In genomic region chr11:95108671-95109551, GRCh38 we compare ENCODE assay signal across 12 cellular contexts. TPM values are rescaled to one million over a fixed set of nuclear protein-coding genes. Genes with fewer than 3 reads are reported as not detected.
A peak's percentile ranks its signal among the peaks of the same experiment; 100 is the strongest.
DNase-seq lines count a peak whose midpoint lies in the region; ATAC-seq and TF ChIP-seq lines count a peak whose summit lies in the region.
"Had no signal": no experiment of that assay in that cellular context is flagged by ENCODE, and none has a peak within 500 bp of the region (broad histone marks: within the 10 kb centered on the region; RNA-seq: fewer than 3 reads in every experiment).

No MANE protein-coding gene starts in this region.

- H3K27me3 ChIP-seq in lung (ENCODE audit: control insufficient read depth, insufficient read depth), result no peaks in the 10 kb centered on the region
- H3K27me3 ChIP-seq: MG63 had no signal

- peaks cover 38% of the 10 kb centered on the region for H3K4me1 Mint-ChIP-seq in type B pancreatic cell (ENCODE audit: unreplicated experiment)

- no peaks in the 10 kb centered on the region for H3K36me3 ChIP-seq in lung (ENCODE audit: control insufficient read depth in 2 of 2, insufficient read depth in 2 of 2, low read length in 2 of 2)
- H3K36me3 ChIP-seq: MG63 had no signal

- peak overlapping the region; percentile 92 for H3K27ac Mint-ChIP-seq in type B pancreatic cell
- H3K27ac Mint-ChIP-seq: activated naive CD4-positive, alpha-beta T cell treated with anti-CD3 and anti-CD28 coated beads, Interleukin-2, amount 50 U/mL, for 24 hours had no signal

- no peaks in the 10 kb centered on the region for H3K27me3 Mint-ChIP-seq in type B pancreatic cell
- H3K27me3 Mint-ChIP-seq: activated naive CD4-positive, alpha-beta T cell treated with anti-CD3 and anti-CD28 coated beads, Interleukin-2, amount 50 U/mL, for 24 hours had no signal

- peaks cover 4 to 15% of the 10 kb centered on the region in 2 donors for H3K4me1 ChIP-seq in lung (ENCODE audit: control insufficient read depth in 2 of 2, insufficient read depth in 2 of 2, low read length in 2 of 2)

- TF ChIP-seq CTCF in lung (IDR thresholded peaks at IDR 0.05; ENCODE audit: control extremely low read depth, extremely low read depth), result no peak
- TF ChIP-seq CTCF in type B pancreatic cell (conservative IDR thresholded peaks at IDR 0.05), result no peak

- no peaks in the 10 kb centered on the region for H3K36me3 Mint-ChIP-seq in type B pancreatic cell

- peak; percentile 35 for DNase-seq in NCI-H82 (lab: John Stamatoyannopoulos, UW)
- no peak for DNase-seq in NCI-H82 treated with DMSO at 0.1 percent for 48 hours (lab: John Stamatoyannopoulos, UW; ENCODE audit: unreplicated experiment)
- DNase-seq in lung (ENCODE audit: low spot score), result no peak
- DNase-seq in type B pancreatic cell (ENCODE audit: extremely low spot score, unreplicated experiment), result no peak
- DNase-seq in stimulated activated CD8-positive, alpha-beta memory T cell treated with anti-CD3 and anti-CD28 coated beads, Interleukin-4, amount 100 ng/mL, for 48 hours, result no peak
- DNase-seq in stimulated activated naive CD8-positive, alpha-beta T cell treated with anti-CD3 and anti-CD28 coated beads, Interleukin-15, Interleukin-2, amounts not matched to agents 100 U/mL and 50 U/mL, for 24 hours, result no peak
- DNase-seq in SHP77 (lab: John Stamatoyannopoulos, UW), result no peak
- DNase-seq: MG63 had no signal

- H3K4me3 ChIP-seq in lung, result no peak overlapping the region
- H3K4me3 ChIP-seq: GM12878, MG63 had no signal

- no peaks in the 10 kb centered on the region for H3K9me3 ChIP-seq in lung (ENCODE audit: control insufficient read depth in 2 of 2, insufficient read depth in 1 of 2, low read length in 1 of 2)
- H3K9me3 ChIP-seq: MG63 had no signal

- 54 to 57% methylated on average over 6 of the region's 6 CpGs for WGBS in lung, 2 donors

- peak; percentile 39 for ATAC-seq in lung (ENCODE audit: insufficient read depth, low FRiP score)
- no peak for ATAC-seq in stimulated activated naive CD8-positive, alpha-beta T cell treated with anti-CD3 and anti-CD28 coated beads, Interleukin-15, Interleukin-2, amounts not matched to agents 100 U/mL and 50 U/mL, for 24 hours
- ATAC-seq: GM12878 had no signal

- no peaks in the 10 kb centered on the region for H3K9me3 Mint-ChIP-seq in type B pancreatic cell
- H3K9me3 Mint-ChIP-seq: activated naive CD4-positive, alpha-beta T cell treated with anti-CD3 and anti-CD28 coated beads, Interleukin-2, amount 50 U/mL, for 24 hours had no signal

- peak overlapping the region; percentile 25 for H3K27ac ChIP-seq in cingulate gyrus (ENCODE audit: low read depth, low read length)
- peak overlapping the region; percentile 59 to 72 for H3K27ac ChIP-seq in lung (ENCODE audit: low read depth in 1 of 2, low read length in 1 of 2)

- H3K4me3 Mint-ChIP-seq in type B pancreatic cell, result peak overlapping the region; percentile 80
- H3K4me3 Mint-ChIP-seq: activated naive CD4-positive, alpha-beta T cell treated with anti-CD3 and anti-CD28 coated beads, Interleukin-2, amount 50 U/mL, for 24 hours had no signal

RNA-seq across cellular contexts. Expression of gene ENDOD1, which starts 19.3 kb away (rescaled TPM):
- 10 to 100 TPM; 33.0 to 55.1 TPM for total RNA-seq in lung
- polyA plus RNA-seq in lung, result 10 to 100 TPM; 10.4 to 17.0 TPM
- total RNA-seq in type B pancreatic cell (ENCODE audit: low replicate concordance), result 12.0 and 23.6 TPM in 2 replicates

RNA-seq across cellular contexts. Expression of gene SRSF8, which starts 42.2 kb away (rescaled TPM):
- 10 to 100 TPM; 24.0 to 41.4 TPM for total RNA-seq in lung
- polyA plus RNA-seq in lung, result 10 to 100 TPM; 22.6 to 49.0 TPM
- 43.7 and 68.9 TPM in 2 replicates for total RNA-seq in type B pancreatic cell (ENCODE audit: low replicate concordance)

RNA-seq across cellular contexts. Expression of gene KDM4F, which starts 59.7 kb away (rescaled TPM):
- total RNA-seq in lung, result not detected
- not detected for polyA plus RNA-seq in lung
- total RNA-seq in type B pancreatic cell (ENCODE audit: low replicate concordance), result not detected in 2 replicates
- total RNA-seq: GM12878; T-helper 1 cell treated with Interleukin-12 subunit alpha and Interleukin-12 subunit beta and Interleukin-4 antibody, amounts not matched to agents 30 ng/mL and 1 ng/mL, for 36 hours had no signal
- polyA plus RNA-seq: GM12878 had no signal
